Comparison of ENCODE assay signal across 19 cellular contexts in genomic region chr1:180179162-180179957, GRCh38. TPM values are rescaled to one million over a fixed set of nuclear protein-coding genes. Genes with fewer than 3 reads are reported as not detected.
A peak's percentile ranks its signal among the peaks of the same experiment; 100 is the strongest.
DNase-seq lines count a peak whose midpoint lies in the region; ATAC-seq and TF ChIP-seq lines count a peak whose summit lies in the region.
"Had no signal": no experiment of that assay in that cellular context is flagged by ENCODE, and none has a peak within 500 bp of the region (broad histone marks: within the 10 kb centered on the region; RNA-seq: fewer than 3 reads in every experiment).

No MANE protein-coding gene starts in this region.

- H3K23ac ChIP-seq in IMR-90 (ENCODE audit: low read depth, low read length): no peak overlapping the region

- peaks cover 10 to 51% of the 10 kb centered on the region in 2 experiments; a peak in 3 of 4 replicates for H3K79me1 ChIP-seq in IMR-90 (ENCODE audit: low read depth in 1 of 2, low read length in 2 of 2)

- no peak for TF ChIP-seq RAD21 in IMR-90 (IDR thresholded peaks at IDR 0.05; ENCODE audit: low read length)

- TF ChIP-seq CTCF in IMR-90 (conservative IDR thresholded peaks at IDR 0.05; ENCODE audit: low read depth, low read length): no peak
- TF ChIP-seq CTCF in sigmoid colon (IDR thresholded peaks at IDR 0.05): peak in 1 of 4 experiments; percentile 11

- dilution Hi-C loops in IMR-90 (cut with HindIII; ENCODE audit: low sequenced_read_pairs, unreplicated experiment): no loop called here

- no peaks in the 10 kb centered on the region for H3K36me3 Mint-ChIP-seq in activated naive CD8-positive, alpha-beta T cell treated with anti-CD3 and anti-CD28 coated beads, Interleukin-2, amount 10 ng/mL, durations not matched to agents 7 days and 5 days
- H3K36me3 Mint-ChIP-seq in activated naive CD8-positive, alpha-beta T cell treated with anti-CD3 and anti-CD28 coated beads for 36 hours: no peaks in the 10 kb centered on the region

- DNase-seq in activated naive CD8-positive, alpha-beta T cell treated with anti-CD3 and anti-CD28 coated beads, Interleukin-2, amount 10 ng/mL, durations not matched to agents 7 days and 5 days: peak; percentile 11
- no peak for DNase-seq in activated naive CD8-positive, alpha-beta T cell treated with anti-CD3 and anti-CD28 coated beads for 36 hours
- DNase-seq in IMR-90: no peak
- DNase-seq in sigmoid colon: peak; percentile 50
- no peak for DNase-seq in GM19240 (ENCODE audit: insufficient read length, low spot score)
- no peak for DNase-seq in substantia nigra (lab: John Stamatoyannopoulos, UW)
- no peak for DNase-seq in HCEC 1CT
- DNase-seq: NCI-H524 treated with DMSO at 0.1 percent for 48 hours had no signal

- no peak overlapping the region for H3K4ac ChIP-seq in IMR-90 (ENCODE audit: low read depth, low read length)

- no peak for TF ChIP-seq EP300 in sigmoid colon (IDR thresholded peaks at IDR 0.05)

- H3K4me1 Mint-ChIP-seq in activated naive CD8-positive, alpha-beta T cell treated with anti-CD3 and anti-CD28 coated beads, Interleukin-2, amount 10 ng/mL, durations not matched to agents 7 days and 5 days: no peaks in the 10 kb centered on the region
- H3K4me1 Mint-ChIP-seq in activated naive CD8-positive, alpha-beta T cell treated with anti-CD3 and anti-CD28 coated beads for 36 hours: no peaks in the 10 kb centered on the region
- H3K4me1 Mint-ChIP-seq: memory B cell; stimulated activated effector memory CD8-positive, alpha-beta T cell treated with anti-CD3 and anti-CD28 coated beads, Interleukin-12 subunit alpha, Interleukin-12 subunit beta, amount 100 ng/mL, for 72 hours; T-cell had no signal

- H3K4me2 ChIP-seq in IMR-90 (ENCODE audit: low read depth, low read length): no peak overlapping the region

- H3K9me3 ChIP-seq in IMR-90 (ENCODE audit: control insufficient read depth, insufficient read depth, low read length): no peaks in the 10 kb centered on the region
- H3K9me3 ChIP-seq in sigmoid colon: no peaks in the 10 kb centered on the region
- H3K9me3 ChIP-seq: BLaER1, Peyer's patch, SJCRH30 had no signal

- H3K27ac ChIP-seq in IMR-90 (ENCODE audit: insufficient read depth, low read length): no peak overlapping the region
- no peak overlapping the region for H3K27ac ChIP-seq in sigmoid colon
- H3K27ac ChIP-seq in substantia nigra (ENCODE audit: low read depth, low read length, poor library complexity, severe bottlenecking): no peak overlapping the region
- H3K27ac ChIP-seq: BLaER1, cardiac muscle cell, Peyer's patch, SJCRH30 had no signal

- CTCF ChIA-PET in IMR-90 (lab: Yijun Ruan, JAX): interaction anchor here (0.6 to 1.2 kb wide), 6 partner anchors 9 to 1762 kb away, joined by 3 to 4 read pairs (median 3); no protein-coding TSS in a partner anchor

- no peak for ATAC-seq in activated naive CD8-positive, alpha-beta T cell treated with anti-CD3 and anti-CD28 coated beads, Interleukin-2, amount 10 ng/mL, durations not matched to agents 7 days and 5 days (ENCODE audit: low read depth)
- no peak for ATAC-seq in IMR-90 (ENCODE audit: low read depth)
- ATAC-seq in esophagus mucosa: peak; percentile 8

- no peak overlapping the region for H4K91ac ChIP-seq in IMR-90 (ENCODE audit: insufficient read depth, low read depth, low read length)

- no peak overlapping the region for H3K27ac Mint-ChIP-seq in activated naive CD8-positive, alpha-beta T cell treated with anti-CD3 and anti-CD28 coated beads, Interleukin-2, amount 10 ng/mL, durations not matched to agents 7 days and 5 days
- no peak overlapping the region for H3K27ac Mint-ChIP-seq in activated naive CD8-positive, alpha-beta T cell treated with anti-CD3 and anti-CD28 coated beads for 36 hours
- H3K27ac Mint-ChIP-seq: memory B cell; stimulated activated effector memory CD8-positive, alpha-beta T cell treated with anti-CD3 and anti-CD28 coated beads, Interleukin-12 subunit alpha, Interleukin-12 subunit beta, amount 100 ng/mL, for 72 hours had no signal

- H2BK15ac ChIP-seq in IMR-90 (ENCODE audit: low read depth, low read length): no peak overlapping the region

- H3K36me3 ChIP-seq in IMR-90 (ENCODE audit: control insufficient read depth, insufficient read depth, low read length) (peaks cover 89% of the 10 kb centered on the region), sigmoid colon (peaks cover 0 to 27% (median 9%) of the 10 kb centered on the region in 4 donors)
- H3K36me3 ChIP-seq: cardiac muscle cell, SJCRH30 had no signal

- no peak overlapping the region for H3K9ac ChIP-seq in IMR-90 (ENCODE audit: low read depth, low read length)
- H3K9ac ChIP-seq: BLaER1 had no signal

- no peaks in the 10 kb centered on the region for H3K9me3 Mint-ChIP-seq in activated naive CD8-positive, alpha-beta T cell treated with anti-CD3 and anti-CD28 coated beads, Interleukin-2, amount 10 ng/mL, durations not matched to agents 7 days and 5 days
- no peaks in the 10 kb centered on the region for H3K9me3 Mint-ChIP-seq in activated naive CD8-positive, alpha-beta T cell treated with anti-CD3 and anti-CD28 coated beads for 36 hours
- H3K9me3 Mint-ChIP-seq: activated T-cell treated with anti-CD3 and anti-CD28 coated beads, Interleukin-2, amount 50 U/mL, for 4 hours; memory B cell; stimulated activated effector memory CD8-positive, alpha-beta T cell treated with anti-CD3 and anti-CD28 coated beads, Interleukin-12 subunit alpha, Interleukin-12 subunit beta, amount 100 ng/mL, for 72 hours; T-cell had no signal

- H4K20me1 ChIP-seq in IMR-90 (ENCODE audit: insufficient read depth, low read length): peaks cover 38% of the 10 kb centered on the region
- H4K20me1 ChIP-seq: BLaER1 had no signal

- H2AK5ac ChIP-seq in IMR-90 (ENCODE audit: low read depth, low read length): no peak overlapping the region

- no peak overlapping the region for H2BK5ac ChIP-seq in IMR-90 (ENCODE audit: low read depth, low read length, poor library complexity, severe bottlenecking)

- 91% methylated on average over 4 of the region's 12 CpGs; no CpG with 5 or more reads in 1 of the 2 experiments for WGBS in IMR-90 (ENCODE audit: extremely low coverage in 2 of 2, insufficient read length in 1 of 2), 2 experiments
- WGBS in sigmoid colon, 2 donors: 88 to 91% methylated on average over 12 of the region's 12 CpGs

- BruUV-seq in IMR-90 (replicated peaks; lab: Mats Ljungman, UMichigan): no TSS peak

- no peak overlapping the region for H2BK120ac ChIP-seq in IMR-90 (ENCODE audit: low read depth, low read length)

- no peak overlapping the region for H3K14ac ChIP-seq in IMR-90 (replicated peaks; ENCODE audit: low read depth, low read length)

- in situ Hi-C loops in IMR-90 (cut with MboI; ENCODE audit: low sequenced_read_pairs): no loop called here

- TF ChIP-seq POLR2A in IMR-90 (IDR thresholded peaks at IDR 0.05; ENCODE audit: low read depth, low read length) (no peak), sigmoid colon (IDR thresholded peaks at IDR 0.05) (no peak)

- H3K4me1 ChIP-seq in IMR-90 (ENCODE audit: control insufficient read depth, insufficient read depth, low read length): no peaks in the 10 kb centered on the region
- H3K4me1 ChIP-seq in sigmoid colon: peaks cover 0 to 4% (median 4%) of the 10 kb centered on the region in 4 donors
- H3K4me1 ChIP-seq: Peyer's patch had no signal

- intact Hi-C loops in IMR-90 (cut with micrococcal nuclease) (loop anchor here (1.0 to 5.0 kb wide), 2 partner anchors 297 to 312 kb away; partner anchors contain the start of gene TOR1AIP1), sigmoid colon (cut with DNase I) (loop anchor here (5.0 kb wide), 2 partner anchors 67 to 312 kb away; no protein-coding TSS in a partner anchor)

- H3K27me3 Mint-ChIP-seq in activated naive CD8-positive, alpha-beta T cell treated with anti-CD3 and anti-CD28 coated beads, Interleukin-2, amount 10 ng/mL, durations not matched to agents 7 days and 5 days: no peaks in the 10 kb centered on the region
- H3K27me3 Mint-ChIP-seq in activated naive CD8-positive, alpha-beta T cell treated with anti-CD3 and anti-CD28 coated beads for 36 hours: no peaks in the 10 kb centered on the region
- H3K27me3 Mint-ChIP-seq: memory B cell, T-cell had no signal

- no peak overlapping the region for H2AFZ ChIP-seq in IMR-90 (replicated peaks; ENCODE audit: low read length, poor library complexity)

- H3K9me1 ChIP-seq in IMR-90 (ENCODE audit: insufficient read depth, low read length): peaks cover 3% of the 10 kb centered on the region; the same call in 1 of the 2 replicates

- H4K8ac ChIP-seq in IMR-90 (ENCODE audit: low read depth in 2 of 2, low read length in 2 of 2): no peak overlapping the region

- H3K4me3 ChIP-seq in IMR-90 (ENCODE audit: insufficient read depth, low read depth, low read length): no peak overlapping the region
- H3K4me3 ChIP-seq in sigmoid colon: no peak overlapping the region
- H3K4me3 ChIP-seq: BLaER1, cardiac muscle cell, Peyer's patch, SJCRH30 had no signal

- no peak overlapping the region for H3K18ac ChIP-seq in IMR-90 (ENCODE audit: low read depth, low read length)

- H4K5ac ChIP-seq in IMR-90 (ENCODE audit: low read depth, low read length): no peak overlapping the region; the same call in 1 of the 2 replicates

- H2BK20ac ChIP-seq in IMR-90 (ENCODE audit: low read depth, low read length): no peak overlapping the region

- H2AK9ac ChIP-seq in IMR-90 (replicated peaks; ENCODE audit: low read depth, low read length, poor library complexity): peak overlapping the region; percentile 9

- H3K4me3 Mint-ChIP-seq in activated naive CD8-positive, alpha-beta T cell treated with anti-CD3 and anti-CD28 coated beads, Interleukin-2, amount 10 ng/mL, durations not matched to agents 7 days and 5 days: no peak overlapping the region
- H3K4me3 Mint-ChIP-seq in activated naive CD8-positive, alpha-beta T cell treated with anti-CD3 and anti-CD28 coated beads for 36 hours: no peak overlapping the region
- H3K4me3 Mint-ChIP-seq: activated T-cell treated with anti-CD3 and anti-CD28 coated beads, Interleukin-2, amount 50 U/mL, for 4 hours; memory B cell; stimulated activated effector memory CD8-positive, alpha-beta T cell treated with anti-CD3 and anti-CD28 coated beads, Interleukin-12 subunit alpha, Interleukin-12 subunit beta, amount 100 ng/mL, for 72 hours; T-cell had no signal

- H3K56ac ChIP-seq in IMR-90 (ENCODE audit: extremely low read depth, insufficient read depth, low read length): no peak overlapping the region

- POLR2A ChIA-PET in activated naive CD8-positive, alpha-beta T cell treated with anti-CD3 and anti-CD28 coated beads, Interleukin-2, amount 10 ng/mL, durations not matched to agents 7 days and 5 days (lab: Charles Lee): no interaction called here
- POLR2A ChIA-PET in IMR-90 (lab: Charles Lee; ENCODE audit: unreplicated experiment): no interaction called here

- no peaks in the 10 kb centered on the region for H3K27me3 ChIP-seq in IMR-90 (ENCODE audit: control insufficient read depth, insufficient read depth, low read length)
- H3K27me3 ChIP-seq in sigmoid colon: no peaks in the 10 kb centered on the region
- H3K27me3 ChIP-seq: BLaER1, cardiac muscle cell, Peyer's patch, SJCRH30 had no signal

RNA-seq across cellular contexts. Expression of gene QSOX1, which starts 24.7 kb away (rescaled TPM):
- 10 to 100 TPM; 22.8 to 27.1 TPM for total RNA-seq in activated naive CD8-positive, alpha-beta T cell treated with anti-CD3 and anti-CD28 coated beads, Interleukin-2, amount 10 ng/mL, durations not matched to agents 7 days and 5 days
- total RNA-seq in activated naive CD8-positive, alpha-beta T cell treated with anti-CD3 and anti-CD28 coated beads for 36 hours: 10 to 100 TPM; 35.1 to 36.5 TPM
- 93.3 and 102 TPM in 2 replicates for total RNA-seq in IMR-90 (2012; rRNA removed)
- 765 and 791 TPM in 2 replicates for polyA plus RNA-seq in IMR-90 (2012; rRNA removed)
- polyA plus RNA-seq in IMR-90 (2012; cell fraction: cytosol; rRNA removed): 1,392 and 1,573 TPM in 2 replicates
- 755 and 1,109 TPM in 2 replicates for polyA plus RNA-seq in IMR-90 (2012; cell fraction: nucleus; rRNA removed; ENCODE audit: low replicate concordance)
- total RNA-seq in esophagus mucosa: 116 TPM
- 100 to 1,000 TPM in 1 of 4 donors, 10 to 100 TPM in 3; 64.5 to 102 (median 78.9) TPM for total RNA-seq in sigmoid colon
- polyA plus RNA-seq in sigmoid colon: 100 to 1,000 TPM in 1 of 3 donors, 10 to 100 TPM in 2; 26.4 to 175 (median 27.7) TPM

RNA-seq across cellular contexts. Expression of gene LHX4, which starts 50.7 kb away (rescaled TPM):
- total RNA-seq in activated naive CD8-positive, alpha-beta T cell treated with anti-CD3 and anti-CD28 coated beads, Interleukin-2, amount 10 ng/mL, durations not matched to agents 7 days and 5 days: not detected
- total RNA-seq in activated naive CD8-positive, alpha-beta T cell treated with anti-CD3 and anti-CD28 coated beads for 36 hours: not detected
- total RNA-seq in IMR-90 (2012; rRNA removed) (0.18 and 0.28 TPM in 2 replicates), esophagus mucosa (0.08 TPM), sigmoid colon (not detected)
- polyA plus RNA-seq in IMR-90 (2012; rRNA removed) (0.03 and 0.05 TPM in 2 replicates), sigmoid colon (under 1 TPM; 0.44 to 0.92 (median 0.60) TPM)
- 0.03 and 0.07 TPM in 2 replicates for polyA plus RNA-seq in IMR-90 (2012; cell fraction: cytosol; rRNA removed)
- 0.07 and 0.15 TPM in 2 replicates for polyA plus RNA-seq in IMR-90 (2012; cell fraction: nucleus; rRNA removed; ENCODE audit: low replicate concordance)
- total RNA-seq: activated CD8-positive, alpha-beta memory T cell treated with anti-CD3 and anti-CD28 coated beads for 36 hours; cardiac muscle cell; temporal lobe had no signal

Comparison
In these comparisons a context has a peak if more than half of its experiments do, and no peak if none do; other contexts are left out.
1. DNase-seq: peak in activated naive CD8-positive, alpha-beta T cell treated with anti-CD3 and anti-CD28 coated beads, Interleukin-2, amount 10 ng/mL, durations not matched to agents 7 days and 5 days (single experiment) and sigmoid colon (single experiment); none in activated naive CD8-positive, alpha-beta T cell treated with anti-CD3 and anti-CD28 coated beads for 36 hours (single experiment), IMR-90 (single experiment), GM19240 (single experiment), substantia nigra (0 of 49) and HCEC 1CT (single experiment).